ENCODE assay signal across 8 cellular contexts in genomic region chr14:67695394-67695949, GRCh38. TPM values are rescaled to one million over a fixed set of nuclear protein-coding genes. Genes with fewer than 3 reads are reported as not detected.
DNase-seq lines count a peak whose midpoint lies in the region; ATAC-seq and TF ChIP-seq lines count a peak whose summit lies in the region.

TSS of gene RDH11 (minus strand) at chr14:67695764. CDS start at chr14:67695703, 61 bp downstream.

- H3K36me3 Mint-ChIP-seq in activated naive CD4-positive, alpha-beta T cell treated with anti-CD3 and anti-CD28 coated beads, Interleukin-2, amount 10 ng/mL, durations not matched to agents 7 days and 5 days = peaks cover 18% of the 10 kb centered on the region

- TF ChIP-seq CTCF in HEK293 (tag by site-specific recombination; IDR thresholded peaks at IDR 0.05) (no peak), gastroesophageal sphincter (IDR thresholded peaks at IDR 0.05) (no peak)

- H3K27ac Mint-ChIP-seq in activated naive CD4-positive, alpha-beta T cell treated with anti-CD3 and anti-CD28 coated beads, Interleukin-2, amount 10 ng/mL, durations not matched to agents 7 days and 5 days = peak within 1 kb of the TSS; percentile 91

- H3K9ac ChIP-seq in SK-N-MC (ENCODE audit: insufficient read length) = peak within 1 kb of the TSS; percentile 79

- peaks cover 28% of the 10 kb centered on the region for H3K4me1 Mint-ChIP-seq in activated naive CD4-positive, alpha-beta T cell treated with anti-CD3 and anti-CD28 coated beads, Interleukin-2, amount 10 ng/mL, durations not matched to agents 7 days and 5 days

- H3K36me3 ChIP-seq in HEK293 (ENCODE audit: control insufficient read depth in 2 of 2, insufficient read depth in 1 of 2, low read length in 2 of 2) (peaks cover 18 to 31% of the 10 kb centered on the region in 2 experiments), SK-N-MC (ENCODE audit: insufficient read depth, low read length) (peaks cover 26% of the 10 kb centered on the region), gastroesophageal sphincter (peaks cover 0 to 22% of the 10 kb centered on the region in 2 donors)

- no peaks in the 10 kb centered on the region for H3K27me3 ChIP-seq in gastroesophageal sphincter

- H3K4me3 ChIP-seq in HEK293 (ENCODE audit: low read depth, low read length) (peak within 1 kb of the TSS; percentile 89), SK-N-MC (peak within 1 kb of the TSS; percentile 94), gastroesophageal sphincter (peak within 1 kb of the TSS; percentile 77 to 90)

- TF ChIP-seq EP300 in gastroesophageal sphincter (IDR thresholded peaks at IDR 0.05) = no peak

- H3K9me3 Mint-ChIP-seq in activated naive CD4-positive, alpha-beta T cell treated with anti-CD3 and anti-CD28 coated beads, Interleukin-2, amount 10 ng/mL, durations not matched to agents 7 days and 5 days = no peaks in the 10 kb centered on the region

- H3K27me3 Mint-ChIP-seq in activated naive CD4-positive, alpha-beta T cell treated with anti-CD3 and anti-CD28 coated beads, Interleukin-2, amount 10 ng/mL, durations not matched to agents 7 days and 5 days = no peaks in the 10 kb centered on the region

- peak; percentile 54 for DNase-seq in GF-D8 (lab: John Stamatoyannopoulos, UW)
- peak; percentile 91 for DNase-seq in MV-4-11 (lab: John Stamatoyannopoulos, UW)
- peak; percentile 78 for DNase-seq in SK-N-MC (ENCODE audit: low read depth, low spot score)
- DNase-seq in activated naive CD4-positive, alpha-beta T cell treated with anti-CD3 and anti-CD28 coated beads, Interleukin-2, amount 10 ng/mL, durations not matched to agents 7 days and 5 days = peak; percentile 92
- DNase-seq in non-pigmented ciliary epithelial cell (ENCODE audit: low read depth) = peak; percentile 65
- DNase-seq in superior temporal gyrus (ENCODE audit: extremely low spot score) = peak; percentile 92

- H3K27ac ChIP-seq in HEK293 (ENCODE audit: extremely low read depth, low read depth, low read length) = peak within 1 kb of the TSS; percentile 64
- peak within 1 kb of the TSS; percentile 38; the same call in 1 of the 2 replicates for H3K27ac ChIP-seq in SK-N-MC
- peak within 1 kb of the TSS; percentile 44 to 89 (median 87) for H3K27ac ChIP-seq in gastroesophageal sphincter

- peak within 1 kb of the TSS; percentile 77 for H3K4me3 Mint-ChIP-seq in activated naive CD4-positive, alpha-beta T cell treated with anti-CD3 and anti-CD28 coated beads, Interleukin-2, amount 10 ng/mL, durations not matched to agents 7 days and 5 days

- POLR2A ChIA-PET in HEK293 (lab: Yijun Ruan, JAX) = interaction anchor here (0.6 to 2.4 kb wide), 18 partner anchors 9 to 336 kb away, joined by 3 to 15 read pairs (median 4); partner anchors contain the start of genes ARG2, ATP6V1D, EIF2S1 and PIGH

- H3K9me3 ChIP-seq in HEK293 (ENCODE audit: control insufficient read depth, insufficient read depth, low read depth, low read length) (no peaks in the 10 kb centered on the region), SK-N-MC (ENCODE audit: low read depth, low read length) (no peaks in the 10 kb centered on the region), gastroesophageal sphincter (no peaks in the 10 kb centered on the region)

- peaks cover 5% of the 10 kb centered on the region; the same call in 1 of the 2 replicates for H3K4me1 ChIP-seq in HEK293 (ENCODE audit: control insufficient read depth, insufficient read depth, low read length)
- peaks cover 0 to 28% (median 4%) of the 10 kb centered on the region in 3 donors for H3K4me1 ChIP-seq in gastroesophageal sphincter

- WGBS in gastroesophageal sphincter (ENCODE audit: low coverage in 1 of 2), 2 donors = 0% methylated on average over 10 to 18 of the region's 25 CpGs

- CTCF ChIA-PET in HEK293 (lab: Yijun Ruan, JAX) = interaction anchor here (1.0 to 3.9 kb wide), 5 partner anchors 9 to 269 kb away, joined by 4 to 25 read pairs (median 4); no protein-coding TSS in a partner anchor
- CTCF ChIA-PET in activated naive CD4-positive, alpha-beta T cell treated with anti-CD3 and anti-CD28 coated beads, Interleukin-2, amount 10 ng/mL, durations not matched to agents 7 days and 5 days (lab: Charles Lee) = interaction anchor here (1.5 kb wide), 1 partner anchor 95 kb away, joined by 6 read pairs; the partner anchor contains the start of gene PIGH

- TF ChIP-seq POLR2A in gastroesophageal sphincter (IDR thresholded peaks at IDR 0.05) = peak; percentile 56 to 68

- ATAC-seq in gastroesophageal sphincter = peak; percentile 99

TF ChIP-seq in HEK293, 187 proteins besides CTCF, POLR2A, EP300 and RAD21 (continues in another document):
- TF ChIP-seq ZBTB48 (tag by site-specific recombination; IDR thresholded peaks at IDR 0.05) (peak; percentile 66; the same call in 1 of the 2 replicates), ZNF660 (tag by site-specific recombination; IDR thresholded peaks at IDR 0.05) (peak; percentile 53; the same call in 1 of the 2 replicates), ZXDB (tag by site-specific recombination; IDR thresholded peaks at IDR 0.05) (0 out of 2 replicates have a peak, but pooled peaks have one; percentile 15), GLIS1 (tag by site-specific recombination; IDR thresholded peaks at IDR 0.05) (peak; percentile 46; the same call in 1 of the 2 replicates), ZNF394 (tag by site-specific recombination; IDR thresholded peaks at IDR 0.05; ENCODE audit: borderline replicate concordance) (peak; percentile 86), KLF10 (tag by site-specific recombination; IDR thresholded peaks at IDR 0.05) (0 out of 2 replicates have a peak, but pooled peaks have one; percentile 24), ZNF76 (tag by site-specific recombination; IDR thresholded peaks at IDR 0.05; ENCODE audit: borderline replicate concordance, low read depth) (peak; percentile 84; the same call in 1 of the 2 replicates), ZNF776 (tag by site-specific recombination; IDR thresholded peaks at IDR 0.05; ENCODE audit: borderline replicate concordance) (no peak), ZNF830 (tag by site-specific recombination; IDR thresholded peaks at IDR 0.05; ENCODE audit: low read depth) (no peak), SCRT2 (tag by site-specific recombination; IDR thresholded peaks at IDR 0.05) (no peak), ZNF501 (tag by site-specific recombination; IDR thresholded peaks at IDR 0.05) (0 out of 2 replicates have a peak, but pooled peaks have one; percentile 37), ZNF433 (tag by site-specific recombination; IDR thresholded peaks at IDR 0.05; ENCODE audit: low read depth) (no peak), GLIS2 (tag by site-specific recombination; IDR thresholded peaks at IDR 0.05) (peak; percentile 38; the same call in 1 of the 2 replicates), ZBTB1 (tag by site-specific recombination; IDR thresholded peaks at IDR 0.05) (no peak), KLF16 (tag by site-specific recombination; IDR thresholded peaks at IDR 0.05) (0 out of 2 replicates have a peak, but pooled peaks have one; percentile 47), ZBTB6 (tag by site-specific recombination; IDR thresholded peaks at IDR 0.05) (peak; percentile 96), PATZ1 (tag by site-specific recombination; IDR thresholded peaks at IDR 0.05) (peak; percentile 63), YY1 (tag by site-specific recombination; IDR thresholded peaks at IDR 0.05) (peak; percentile 67), IKZF3 (tag by site-specific recombination; IDR thresholded peaks at IDR 0.05) (peak; percentile 80), ZBTB20 (tag by site-specific recombination; IDR thresholded peaks at IDR 0.05) (peak; percentile 88), EGR2 (tag by site-specific recombination; IDR thresholded peaks at IDR 0.05; ENCODE audit: low read depth) (peak; percentile 52; the same call in 1 of the 2 replicates)

RNA-seq across cellular contexts. Expression of gene RDH11, which starts in this region (rescaled TPM):
- total RNA-seq in gastroesophageal sphincter = 10 to 100 TPM; 38.5 to 42.5 (median 41.4) TPM

Comparison
In these comparisons a context has a peak if more than half of its experiments do, and no peak if none do; other contexts are left out.
1. Peak in every context shown above with its lines: DNase-seq, ATAC-seq, H3K4me3 ChIP-seq and H3K27ac ChIP-seq.